In the genomic region with DNA sequence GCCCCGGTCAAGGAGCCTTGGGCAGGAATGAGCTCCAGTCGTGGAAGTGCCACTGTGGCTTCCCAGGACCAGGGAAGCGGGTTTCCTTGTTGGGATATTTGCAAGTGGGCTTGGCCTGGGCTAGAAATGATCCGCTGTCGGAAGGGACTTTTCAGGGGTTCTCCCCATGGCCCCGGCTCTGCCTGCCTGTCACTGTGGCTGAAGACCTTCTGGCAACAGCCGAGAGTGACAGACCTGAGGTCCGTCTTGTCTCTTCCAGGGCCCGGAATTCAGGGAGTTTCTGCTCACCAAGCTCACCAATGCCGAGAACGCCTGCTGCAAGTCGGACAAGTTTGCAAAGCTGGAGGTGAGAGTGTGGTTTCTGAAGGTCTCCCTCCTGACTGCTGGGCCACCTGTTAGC, we compare ENCODE assay signal across 16 cellular contexts. TPM values are rescaled to one million over a fixed set of nuclear protein-coding genes. Genes with fewer than 3 reads are reported as not detected.
A peak's percentile ranks its signal among the peaks of the same experiment; 100 is the strongest.
DNase-seq lines count a peak whose midpoint lies in the region; TF ChIP-seq lines count a peak whose summit lies in the region.
"Had no signal": no experiment of that assay in that cellular context is flagged by ENCODE, and none has a peak within 500 bp of the region (broad histone marks: within the 10 kb centered on the region; RNA-seq: fewer than 3 reads in every experiment).

No MANE protein-coding gene starts in this region.

- peaks cover 44% of the 10 kb centered on the region for H3K4me1 Mint-ChIP-seq in dendritic cell treated with granulocyte-macrophage colony-stimulating factor and Interleukin-4, amounts not matched to agents 40 ng/mL and 50 ng/mL, for 4 days (ENCODE audit: low read depth)
- H3K4me1 Mint-ChIP-seq in osteocyte (ENCODE audit: unreplicated experiment) = peaks cover 34% of the 10 kb centered on the region

- no peaks in the 10 kb centered on the region for H3K36me3 ChIP-seq in Karpas-422 (ENCODE audit: insufficient read depth, low read length)

- H3K9ac ChIP-seq in Karpas-422 (ENCODE audit: low read length) = peak overlapping the region; percentile 80; the same call in 1 of the 2 replicates

- H3K9me3 ChIP-seq in Karpas-422 (ENCODE audit: low read length) = no peaks in the 10 kb centered on the region
- H3K9me3 ChIP-seq: MG63, Peyer's patch had no signal

- H3K27me3 ChIP-seq in Karpas-422 (ENCODE audit: low read length) = no peaks in the 10 kb centered on the region
- H3K27me3 ChIP-seq: MG63, Peyer's patch had no signal

- H2AFZ ChIP-seq in Karpas-422 (ENCODE audit: low read length) = no peak overlapping the region

- DNase-seq in Karpas-422 (no peak), osteocyte (ENCODE audit: extremely low spot score, unreplicated experiment) (no peak), SHP77 (lab: John Stamatoyannopoulos, UW) (no peak), HPDE6-E6E7 (ENCODE audit: extremely low spot score) (no peak), KG1 (lab: John Stamatoyannopoulos, UW) (no peak)
- DNase-seq: DND-41, GDM1, HCEC 1CT, MG63, NCI-H2081 treated with DMSO at 0.1 percent for 48 hours, NCI-H524 had no signal

- H4K20me1 ChIP-seq in Karpas-422 (ENCODE audit: insufficient read depth, low read depth, low read length) = no peaks in the 10 kb centered on the region

- H3K27ac ChIP-seq in C4-2B = peak overlapping the region; percentile 82; the same call in 1 of the 2 replicates
- H3K27ac ChIP-seq in Karpas-422 (ENCODE audit: low read length) = peak overlapping the region; percentile 99

- peak overlapping the region; percentile 74 for H3K27ac Mint-ChIP-seq in dendritic cell treated with granulocyte-macrophage colony-stimulating factor and Interleukin-4, amounts not matched to agents 40 ng/mL and 50 ng/mL, for 4 days
- peak overlapping the region; percentile 24 for H3K27ac Mint-ChIP-seq in osteocyte (ENCODE audit: unreplicated experiment)

- H3K9me2 ChIP-seq in Karpas-422 (replicated peaks; ENCODE audit: insufficient read depth, low read length) = no peaks in the 10 kb centered on the region

- no peaks in the 10 kb centered on the region for H3K27me3 Mint-ChIP-seq in dendritic cell treated with granulocyte-macrophage colony-stimulating factor and Interleukin-4, amounts not matched to agents 40 ng/mL and 50 ng/mL, for 4 days
- no peaks in the 10 kb centered on the region for H3K27me3 Mint-ChIP-seq in osteocyte (ENCODE audit: unreplicated experiment)
- H3K27me3 Mint-ChIP-seq: B cell had no signal

- H3K9me3 Mint-ChIP-seq in dendritic cell treated with granulocyte-macrophage colony-stimulating factor and Interleukin-4, amounts not matched to agents 40 ng/mL and 50 ng/mL, for 4 days = no peaks in the 10 kb centered on the region
- no peaks in the 10 kb centered on the region for H3K9me3 Mint-ChIP-seq in osteocyte (ENCODE audit: unreplicated experiment)

- peaks cover 68% of the 10 kb centered on the region for H3K4me1 ChIP-seq in Karpas-422 (ENCODE audit: low read length)

- H3K79me2 ChIP-seq in Karpas-422 (ENCODE audit: low read length) = no peaks in the 10 kb centered on the region

- H3K4me3 ChIP-seq in Karpas-422 (ENCODE audit: low read length) = no peak overlapping the region
- H3K4me3 ChIP-seq: GM12878, MG63, Peyer's patch had no signal

- H3K36me3 Mint-ChIP-seq in dendritic cell treated with granulocyte-macrophage colony-stimulating factor and Interleukin-4, amounts not matched to agents 40 ng/mL and 50 ng/mL, for 4 days (ENCODE audit: low read depth) = peaks cover 52% of the 10 kb centered on the region
- H3K36me3 Mint-ChIP-seq in osteocyte (ENCODE audit: unreplicated experiment) = no peaks in the 10 kb centered on the region

- peak overlapping the region; percentile 69 for H3K4me2 ChIP-seq in Karpas-422 (ENCODE audit: low read depth, low read length, poor library complexity, severe bottlenecking)

- intact Hi-C loops in dendritic cell treated with granulocyte-macrophage colony-stimulating factor and Interleukin-4, amounts not matched to agents 40 ng/mL and 50 ng/mL, for 4 days (cut with micrococcal nuclease) = no loop called here

- H3K4me3 Mint-ChIP-seq in dendritic cell treated with granulocyte-macrophage colony-stimulating factor and Interleukin-4, amounts not matched to agents 40 ng/mL and 50 ng/mL, for 4 days = no peak overlapping the region
- no peak overlapping the region for H3K4me3 Mint-ChIP-seq in osteocyte (ENCODE audit: unreplicated experiment)

- TF ChIP-seq CTCF in C4-2B (conservative IDR thresholded peaks at IDR 0.05) (no peak), osteocyte (IDR thresholded peaks at IDR 0.05) (no peak)

RNA-seq across cellular contexts. Expression of gene OR1D5, which starts 57.7 kb away (rescaled TPM):
- total RNA-seq in Karpas-422 (2014; rRNA removed; shearing (Covaris generic); ENCODE audit: low replicate concordance) = not detected in 2 replicates
- total RNA-seq in osteocyte = not detected in 2 replicates
- total RNA-seq: B cell, GM12878, Peyer's patch had no signal
